In genomic region chr10:5748394-5748803, GRCh38 we compare ENCODE assay signal across 1 cellular context.
TF ChIP-seq lines count a peak whose summit lies in the region.

No MANE protein-coding gene starts in this region.

TF ChIP-seq in WTC11, 78 proteins besides CTCF, POLR2A, EP300 and RAD21 (continued from another document):
- TF ChIP-seq USF1 (CRISPR knock-in tag; IDR thresholded peaks at IDR 0.05): no peak
- no peak for TF ChIP-seq ZNF219 (CRISPR knock-in tag; IDR thresholded peaks at IDR 0.05; ENCODE audit: borderline replicate concordance)
- no peak for TF ChIP-seq ZNF317 (CRISPR knock-in tag; IDR thresholded peaks at IDR 0.05; ENCODE audit: borderline replicate concordance, low read depth)
- TF ChIP-seq ZNF512 (CRISPR knock-in tag; IDR thresholded peaks at IDR 0.05; ENCODE audit: borderline replicate concordance): no peak
- no peak for TF ChIP-seq ATF6 (CRISPR knock-in tag; IDR thresholded peaks at IDR 0.05)
- no peak for TF ChIP-seq SMAD3 (CRISPR knock-in tag; IDR thresholded peaks at IDR 0.05; ENCODE audit: borderline replicate concordance)
- no peak for TF ChIP-seq TEAD4 (CRISPR knock-in tag; IDR thresholded peaks at IDR 0.05)
- TF ChIP-seq ZSCAN18 (CRISPR knock-in tag; IDR thresholded peaks at IDR 0.05): no peak
- TF ChIP-seq RORB (CRISPR knock-in tag; IDR thresholded peaks at IDR 0.05): no peak
- no peak for TF ChIP-seq ESRRA (CRISPR knock-in tag; IDR thresholded peaks at IDR 0.05; ENCODE audit: borderline replicate concordance)
